In genomic region chr5:159801303-159801702, GRCh38 we compare ENCODE assay signal across 1 cellular context.
TF ChIP-seq lines count a peak whose summit lies in the region.

No MANE protein-coding gene starts in this region.

TF ChIP-seq in SK-N-SH treated with all-trans-retinoic acid at 6 μM for 48 hours, 23 proteins besides CTCF, POLR2A, EP300 and RAD21 (continued from another document):
- TF ChIP-seq POU6F1 (CRISPR knock-in tag; IDR thresholded peaks at IDR 0.05; ENCODE audit: borderline replicate concordance, low read depth), result no peak
- TF ChIP-seq ZNF565 (CRISPR knock-in tag; conservative IDR thresholded peaks at IDR 0.05; ENCODE audit: low read depth), result no peak
TF ChIP-seq in SK-N-SH treated with all-trans-retinoic acid at 6 μM for 48 hours: peak in this region for 0.
